8 cellular contexts compared by ENCODE assay signal in the genomic region with DNA sequence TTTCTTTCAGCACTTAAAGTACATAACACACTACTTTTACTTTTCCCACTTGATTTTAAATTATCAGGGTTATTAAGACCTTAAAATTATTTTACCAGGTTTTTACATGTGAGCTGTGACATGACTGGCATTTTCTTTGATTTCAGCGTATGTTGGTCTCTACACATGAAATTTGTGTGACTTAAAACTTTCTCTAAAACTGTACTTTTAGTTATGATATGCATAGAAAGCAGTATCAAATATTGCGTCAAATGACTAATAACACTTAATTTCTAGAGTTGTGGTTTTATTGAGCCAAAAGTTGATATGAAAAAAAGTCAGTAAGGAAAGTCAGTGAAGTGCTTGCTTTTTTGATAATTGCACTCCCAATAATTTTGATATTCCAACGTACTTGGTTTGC. TPM values are rescaled to one million over a fixed set of nuclear protein-coding genes. Genes with fewer than 3 reads are reported as not detected.
DNase-seq lines count a peak whose midpoint lies in the region; ATAC-seq, FAIRE-seq and TF ChIP-seq lines count a peak whose summit lies in the region.

No MANE protein-coding gene starts in this region.

- H3K4me3 ChIP-seq in SK-N-MC, result peak overlapping the region; percentile 85
- H3K4me3 ChIP-seq in fibroblast of mammary gland (ENCODE audit: control insufficient read depth, low read depth, low read length), result peak overlapping the region; percentile 91
- peak overlapping the region; percentile 83 to 91 (median 87) for H3K4me3 ChIP-seq in gastrocnemius medialis

- peak; percentile 24 for FAIRE-seq in GM12892 (lab: Jason Lieb, UNC)

- in situ Hi-C loops in gastrocnemius medialis (cut with MboI; ENCODE audit: low sequenced_read_pairs in 4 of 4), result loop anchor here in 2 of 4 donors (25.0 kb wide), 2 partner anchors 246 to 396 kb away; no protein-coding TSS in a partner anchor

- no peak for TF ChIP-seq POLR2A in GM12892 (IDR thresholded peaks at IDR 0.05; ENCODE audit: low read depth, low read length)
- TF ChIP-seq POLR2A in gastrocnemius medialis (IDR thresholded peaks at IDR 0.05), result no peak

- intact Hi-C loops in gastrocnemius medialis (cut with DNase I; ENCODE audit: low total_unique reads), result no loop called here

- peak overlapping the region; percentile 66 for H3K9ac ChIP-seq in SK-N-MC (ENCODE audit: insufficient read length)

- H3K27ac ChIP-seq in SK-N-MC (no peak overlapping the region), gastrocnemius medialis (peak overlapping the region; percentile 86 to 97 (median 92))

- H3K27me3 ChIP-seq in gastrocnemius medialis, result no peaks in the 10 kb centered on the region

- H3K36me3 ChIP-seq in SK-N-MC (ENCODE audit: insufficient read depth, low read length) (no peaks in the 10 kb centered on the region), gastrocnemius medialis (no peaks in the 10 kb centered on the region)

- H3K9me3 ChIP-seq in SK-N-MC (ENCODE audit: low read depth, low read length) (no peaks in the 10 kb centered on the region), gastrocnemius medialis (no peaks in the 10 kb centered on the region)

- ATAC-seq in gastrocnemius medialis, result no peak

- no peak for DNase-seq in GM12892 (ENCODE audit: insufficient read length)
- DNase-seq in SK-N-MC (ENCODE audit: low read depth, low spot score), result no peak
- no peak for DNase-seq in fibroblast of mammary gland (ENCODE audit: low read depth)
- DNase-seq in gastrocnemius medialis, result no peak
- DNase-seq in DMS 273 treated with DMSO at 0.1 percent for 48 hours (lab: John Stamatoyannopoulos, UW), result no peak
- DNase-seq in GF-D8 (lab: John Stamatoyannopoulos, UW), result no peak
- no peak for DNase-seq in GOT3 (lab: John Stamatoyannopoulos, UW)
- DNase-seq in NCI-H187 treated with DMSO at 0.1 percent for 48 hours (lab: John Stamatoyannopoulos, UW), result no peak

- TF ChIP-seq CTCF in fibroblast of mammary gland (conservative IDR thresholded peaks at IDR 0.05; ENCODE audit: control insufficient read depth, insufficient read depth, low read depth, low read length) (no peak), gastrocnemius medialis (IDR thresholded peaks at IDR 0.05 in 4 of 5, conservative IDR thresholded peaks at IDR 0.05 in 1 of 5) (no peak)

- peaks cover 29 to 43% of the 10 kb centered on the region in 2 donors for H3K4me1 ChIP-seq in gastrocnemius medialis

RNA-seq across cellular contexts. Expression of gene PTEN, which starts 3.1 kb away (rescaled TPM):
- 101 TPM for polyA plus RNA-seq in GM12892 (2012; ENCODE audit: missing spikeins)
- 10 to 100 TPM; 32.2 to 54.5 (median 41.5) TPM for total RNA-seq in gastrocnemius medialis

RNA-seq across cellular contexts. Expression of gene KLLN, which starts 3.2 kb away (rescaled TPM):
- polyA plus RNA-seq in GM12892 (2012; ENCODE audit: missing spikeins), result 2.0 TPM
- total RNA-seq in gastrocnemius medialis, result under 1 TPM; 0.10 to 0.39 (median 0.22) TPM

RNA-seq across cellular contexts. Expression of gene ATAD1, which starts 48.5 kb away (rescaled TPM):
- 33.6 TPM for polyA plus RNA-seq in GM12892 (2012; ENCODE audit: missing spikeins)
- total RNA-seq in gastrocnemius medialis, result 10 to 100 TPM; 32.0 to 65.4 (median 51.0) TPM
